13 cellular contexts compared by ENCODE assay signal in the genomic region with DNA sequence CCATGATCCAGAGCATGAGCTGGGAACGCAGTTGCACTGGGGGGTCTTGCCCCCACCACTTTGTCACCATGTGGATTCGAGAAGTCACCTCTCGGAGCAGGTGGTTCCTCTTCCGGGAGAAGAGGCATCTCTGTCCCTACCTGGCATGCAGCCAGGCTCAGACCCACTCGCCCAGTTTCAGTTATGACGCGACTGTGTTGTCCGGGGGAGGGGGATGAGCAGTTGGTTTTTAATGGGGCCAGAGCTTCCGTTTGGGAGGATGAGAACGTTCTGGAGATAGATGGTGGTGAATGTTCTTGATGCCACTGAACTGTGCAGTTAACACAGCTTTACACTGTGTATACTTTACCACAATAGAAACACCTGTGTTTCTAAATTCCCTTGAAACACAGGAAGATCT. TPM values are rescaled to one million over a fixed set of nuclear protein-coding genes. Genes with fewer than 3 reads are reported as not detected.
DNase-seq lines count a peak whose midpoint lies in the region; ATAC-seq and TF ChIP-seq lines count a peak whose summit lies in the region.
"Had no signal": no experiment of that assay in that cellular context is flagged by ENCODE, and none has a peak within 500 bp of the region (broad histone marks: within the 10 kb centered on the region; RNA-seq: fewer than 3 reads in every experiment).

No MANE protein-coding gene starts in this region.

- H3K27ac Mint-ChIP-seq in activated CD4-positive, alpha-beta memory T cell treated with anti-CD3 and anti-CD28 coated beads, Interleukin-2, amount 10 ng/mL, durations not matched to agents 7 days and 5 days = no peak overlapping the region

- TF ChIP-seq CTCF in BE2C (IDR thresholded peaks at IDR 0.05; ENCODE audit: low read depth, low read length) (no peak), OCI-LY1 (IDR thresholded peaks at IDR 0.05; ENCODE audit: low read length) (no peak)

- no peaks in the 10 kb centered on the region for H4K20me1 ChIP-seq in OCI-LY1 (ENCODE audit: insufficient read depth, low read length)

- peak overlapping the region; percentile 32; the same call in 1 of the 2 replicates for H3K4me2 ChIP-seq in OCI-LY1 (ENCODE audit: low read length)

- no peak overlapping the region for H3K9ac ChIP-seq in OCI-LY1 (ENCODE audit: low read length)

- POLR2A ChIA-PET in activated CD4-positive, alpha-beta memory T cell treated with anti-CD3 and anti-CD28 coated beads, Interleukin-2, amount 10 ng/mL, durations not matched to agents 7 days and 5 days (lab: Charles Lee) = no interaction called here

- H3K4me1 ChIP-seq in BE2C (no peaks in the 10 kb centered on the region), OCI-LY1 (ENCODE audit: insufficient read depth, low read length, severe bottlenecking) (peaks cover 12% of the 10 kb centered on the region)

- H3K27me3 ChIP-seq in BE2C (no peaks in the 10 kb centered on the region), OCI-LY1 (ENCODE audit: insufficient read depth, low read length) (no peaks in the 10 kb centered on the region)

- H3K4me1 Mint-ChIP-seq in activated CD4-positive, alpha-beta memory T cell treated with anti-CD3 and anti-CD28 coated beads, Interleukin-2, amount 10 ng/mL, durations not matched to agents 7 days and 5 days = no peaks in the 10 kb centered on the region

- H3K36me3 ChIP-seq in BE2C (no peaks in the 10 kb centered on the region), OCI-LY1 (ENCODE audit: insufficient read depth, low read length) (no peaks in the 10 kb centered on the region)

- H3K27me3 Mint-ChIP-seq in activated CD4-positive, alpha-beta memory T cell treated with anti-CD3 and anti-CD28 coated beads, Interleukin-2, amount 10 ng/mL, durations not matched to agents 7 days and 5 days = peaks cover 5% of the 10 kb centered on the region

- ATAC-seq in GM21390 (IDR thresholded peaks at IDR 0.05; ENCODE audit: unreplicated experiment) = no peak

- no peak overlapping the region for H3K27ac ChIP-seq in OCI-LY1 (ENCODE audit: low read depth, low read length, poor library complexity, severe bottlenecking)
- H3K27ac ChIP-seq in substantia nigra (ENCODE audit: low read depth, low read length, poor library complexity, severe bottlenecking) = no peak overlapping the region

- peaks cover 8% of the 10 kb centered on the region for H3K9me3 Mint-ChIP-seq in activated CD4-positive, alpha-beta memory T cell treated with anti-CD3 and anti-CD28 coated beads, Interleukin-2, amount 10 ng/mL, durations not matched to agents 7 days and 5 days

- no peak overlapping the region for H2AFZ ChIP-seq in OCI-LY1 (ENCODE audit: low read length)

- DNase-seq in BE2C (peak; percentile 34), D341Med (ENCODE audit: low spot score) (peak; percentile 8), NCI-H2029 treated with DMSO at 0.1 percent for 48 hours (lab: John Stamatoyannopoulos, UW) (peak; percentile 10), substantia nigra (lab: John Stamatoyannopoulos, UW) (no peak)
- no peak for DNase-seq in activated naive CD4-positive, alpha-beta T cell treated with anti-CD3 and anti-CD28 coated beads, Interleukin-2, amount 50 U/mL, for 16 hours
- DNase-seq in activated CD4-positive, alpha-beta memory T cell treated with anti-CD3 and anti-CD28 coated beads, Interleukin-2, amount 10 ng/mL, durations not matched to agents 7 days and 5 days = no peak
- DNase-seq: ACHN; CD4-positive, alpha-beta memory T cell; H7; NCI-H1105 treated with DMSO at 0.1 percent for 48 hours; NCI-H2171 had no signal

- H3F3A ChIP-seq in OCI-LY1 (ENCODE audit: insufficient read depth, low read length) = no peaks in the 10 kb centered on the region

- H3K4me3 ChIP-seq in BE2C (ENCODE audit: low read depth, low read length) = peak overlapping the region; percentile 58
- H3K4me3 ChIP-seq in OCI-LY1 (ENCODE audit: low read depth, low read length, poor library complexity, severe bottlenecking) = no peak overlapping the region

- H3K36me3 Mint-ChIP-seq in activated CD4-positive, alpha-beta memory T cell treated with anti-CD3 and anti-CD28 coated beads, Interleukin-2, amount 10 ng/mL, durations not matched to agents 7 days and 5 days (ENCODE audit: low read depth) = no peaks in the 10 kb centered on the region
- H3K36me3 Mint-ChIP-seq: CD4-positive, alpha-beta memory T cell had no signal

- no peaks in the 10 kb centered on the region for H3K9me2 ChIP-seq in OCI-LY1 (ENCODE audit: low read depth, low read length)

- CTCF ChIA-PET in activated CD4-positive, alpha-beta memory T cell treated with anti-CD3 and anti-CD28 coated beads, Interleukin-2, amount 10 ng/mL, durations not matched to agents 7 days and 5 days (lab: Charles Lee) = no interaction called here

- H3K4me3 Mint-ChIP-seq in activated CD4-positive, alpha-beta memory T cell treated with anti-CD3 and anti-CD28 coated beads, Interleukin-2, amount 10 ng/mL, durations not matched to agents 7 days and 5 days = no peak overlapping the region
- H3K4me3 Mint-ChIP-seq: CD4-positive, alpha-beta memory T cell had no signal

- no peaks in the 10 kb centered on the region for H3K9me3 ChIP-seq in BE2C
- H3K9me3 ChIP-seq in OCI-LY1 (ENCODE audit: low read length) = no peaks in the 10 kb centered on the region

- no peaks in the 10 kb centered on the region for H3K79me2 ChIP-seq in OCI-LY1 (ENCODE audit: insufficient read depth, low read length)

RNA-seq across cellular contexts. Expression of a gene that starts 41.5 kb away (rescaled TPM):
- 86.6 TPM for polyA plus RNA-seq in BE2C (2012; ENCODE audit: insufficient read depth, insufficient read length, low read depth)
- total RNA-seq in activated CD4-positive, alpha-beta memory T cell treated with anti-CD3 and anti-CD28 coated beads, Interleukin-2, amount 10 ng/mL, durations not matched to agents 7 days and 5 days = 10 to 100 TPM; 74.4 to 79.6 TPM

RNA-seq across cellular contexts. Expression of a gene that starts 46.3 kb away (rescaled TPM):
- 3.7 TPM for polyA plus RNA-seq in BE2C (2012; ENCODE audit: insufficient read depth, insufficient read length, low read depth)
- 100 to 1,000 TPM; 141 to 142 TPM for total RNA-seq in activated CD4-positive, alpha-beta memory T cell treated with anti-CD3 and anti-CD28 coated beads, Interleukin-2, amount 10 ng/mL, durations not matched to agents 7 days and 5 days

Comparison
In these comparisons a context has a peak if more than half of its experiments do, and no peak if none do; other contexts are left out.
1. DNase-seq: peak in BE2C (single experiment), D341Med (single experiment) and NCI-H2029 treated with DMSO at 0.1 percent for 48 hours (single experiment); none in activated naive CD4-positive, alpha-beta T cell treated with anti-CD3 and anti-CD28 coated beads, Interleukin-2, amount 50 U/mL, for 16 hours (single experiment), activated CD4-positive, alpha-beta memory T cell treated with anti-CD3 and anti-CD28 coated beads, Interleukin-2, amount 10 ng/mL, durations not matched to agents 7 days and 5 days (single experiment) and substantia nigra (0 of 49).